ENCODE assay signal across 1 cellular context in genomic region chr6:48476257-48476656, GRCh38.
TF ChIP-seq lines count a peak whose summit lies in the region.

No MANE protein-coding gene starts in this region.

TF ChIP-seq in GM12878, 131 proteins besides CTCF, POLR2A, EP300 and RAD21 (continued from another document):
- no peak for TF ChIP-seq SKIL (IDR thresholded peaks at IDR 0.05; ENCODE audit: low read depth, poor library complexity, severe bottlenecking)
- no peak for TF ChIP-seq YY1 (IDR thresholded peaks at IDR 0.05; ENCODE audit: low read depth, low read length)
TF ChIP-seq in GM12878: peak in this region for 0.
